9 cellular contexts compared by ENCODE assay signal in genomic region chr9:137027369-137028012, GRCh38. TPM values are rescaled to one million over a fixed set of nuclear protein-coding genes. Genes with fewer than 3 reads are reported as not detected.
DNase-seq lines count a peak whose midpoint lies in the region; ATAC-seq, FAIRE-seq and TF ChIP-seq lines count a peak whose summit lies in the region.
"Had no signal": no experiment of that assay in that cellular context is flagged by ENCODE, and none has a peak within 500 bp of the region (broad histone marks: within the 10 kb centered on the region; RNA-seq: fewer than 3 reads in every experiment).

No MANE protein-coding gene starts in this region.

- H3K9ac ChIP-seq in GM12878 (ENCODE audit: control insufficient read depth, insufficient read depth, low read length), result no peak overlapping the region

- CTCF ChIA-PET in A549 (lab: Yijun Ruan, JAX) (interaction anchor here (0.6 to 20.4 kb wide), 20 partner anchors 9 to 204 kb away, joined by 3 to 282 read pairs (median 4); partner anchors contain the start of genes C8G, ENTPD2, FBXW5 and LCN12), GM12878 (lab: Yijun Ruan, JAX) (interaction anchor here (1.5 to 2.9 kb wide), 3 partner anchors 8 to 185 kb away, joined by 4 to 19 read pairs (median 16); partner anchors contain the start of gene AJM1)

- H3K4me1 Mint-ChIP-seq in HFFc6 (ENCODE audit: low read depth), result 0 out of 2 replicates have a peak, but pooled peaks cover 5% of the 10 kb centered on the region

- H3K27ac ChIP-seq in A549 (peak overlapping the region; percentile 82 to 92), GM12878 (ENCODE audit: control insufficient read depth, insufficient read depth) (no peak overlapping the region), lower lobe of right lung (peak overlapping the region; percentile 64), upper lobe of left lung (peak overlapping the region in 3 of 4 donors; percentile 41 to 66 (median 50))

- no TSS peak for BruUV-seq in GM12878 (replicated peaks; lab: Mats Ljungman, UMichigan)

- H3K9me3 ChIP-seq in A549 (no peaks in the 10 kb centered on the region), GM12878 (replicated peaks; ENCODE audit: control insufficient read depth, insufficient read depth, low read length) (no peaks in the 10 kb centered on the region), lower lobe of right lung (no peaks in the 10 kb centered on the region), upper lobe of left lung (no peaks in the 10 kb centered on the region)

- H3K4me3 ChIP-seq in A549, result peak overlapping the region; percentile 74
- no peak overlapping the region for H3K4me3 ChIP-seq in GM12878
- peak overlapping the region; percentile 59 for H3K4me3 ChIP-seq in lower lobe of right lung
- peak overlapping the region; percentile 40 to 68 (median 54) for H3K4me3 ChIP-seq in upper lobe of left lung

- intact Hi-C loops in GM12878 (cut with micrococcal nuclease; ENCODE audit: unreplicated experiment), result no loop called here
- intact Hi-C loops in lower lobe of right lung (cut with DNase I), result no loop called here

- H3K79me2 ChIP-seq in GM12878 (ENCODE audit: control insufficient read depth, insufficient read depth, low read length), result no peaks in the 10 kb centered on the region

- H3K27me3 ChIP-seq in GM12878 (replicated peaks in 1 of 2; ENCODE audit: control insufficient read depth in 2 of 2, insufficient read depth in 2 of 2, low read length in 1 of 2), result peaks cover 0 to 2% of the 10 kb centered on the region in 2 experiments; a peak in 2 of 4 replicates
- no peaks in the 10 kb centered on the region for H3K27me3 ChIP-seq in lower lobe of right lung (ENCODE audit: low read depth)
- H3K27me3 ChIP-seq in upper lobe of left lung, result no peaks in the 10 kb centered on the region

- POLR2A ChIA-PET in A549 (lab: Yijun Ruan, JAX) (no interaction called here), GM12878 (lab: Charles Lee) (interaction anchor here (1.4 kb wide), 1 partner anchor 8 kb away, joined by 4 read pairs; no protein-coding TSS in a partner anchor)

- ATAC-seq in A549, result peak; percentile 2; a peak in 1 of 6 replicates
- no peak for ATAC-seq in GM12878
- no peak for ATAC-seq in lower lobe of right lung
- no peak for ATAC-seq in upper lobe of left lung (ENCODE audit: low FRiP score in 2 of 2)
- ATAC-seq in GM19351 (IDR thresholded peaks at IDR 0.05; ENCODE audit: unreplicated experiment), result no peak

- H3K4me1 ChIP-seq in A549 (peaks cover 30% of the 10 kb centered on the region), GM12878 (ENCODE audit: control insufficient read depth, insufficient read depth, low read length) (peaks cover 34% of the 10 kb centered on the region), lower lobe of right lung (peaks cover 59% of the 10 kb centered on the region), upper lobe of left lung (peaks cover 30 to 61% (median 45%) of the 10 kb centered on the region in 4 donors)

- 11% methylated on average over 20 of the region's 53 CpGs for WGBS in A549 (ENCODE audit: missing lambda C conversion rate)
- WGBS in GM12878 (ENCODE audit: insufficient coverage, insufficient replicate concordance, low lambda C conversion rate, missing lambda C conversion rate), result 31% methylated on average over 21 of the region's 53 CpGs
- WGBS in upper lobe of left lung, 2 donors, result 38% methylated on average over 7 to 9 of the region's 53 CpGs

- TF ChIP-seq EP300 in A549 (IDR thresholded peaks at IDR 0.05) (no peak), GM12878 (IDR thresholded peaks at IDR 0.05; ENCODE audit: borderline replicate concordance in 1 of 2, control insufficient read depth in 1 of 2, low read depth in 2 of 2, low read length in 2 of 2) (no peak), upper lobe of left lung (IDR thresholded peaks at IDR 0.05) (no peak)

- H3K4me2 ChIP-seq in A549, result peak overlapping the region; percentile 100
- peak overlapping the region; percentile 50 for H3K4me2 ChIP-seq in GM12878 (ENCODE audit: control insufficient read depth, insufficient read depth)

- in situ Hi-C loops in GM12878 (cut with MboI), result no loop called here

- TF ChIP-seq CTCF in A549 (IDR thresholded peaks at IDR 0.05) (no peak), HFFc6 (IDR thresholded peaks at IDR 0.05) (no peak), GM12878 (IDR thresholded peaks at IDR 0.05 in 2 of 3, conservative IDR thresholded peaks at IDR 0.05 in 1 of 3; ENCODE audit: control insufficient read depth in 2 of 3, extremely low read depth in 1 of 3, insufficient read depth in 1 of 3, low read depth in 3 of 3, low read length in 3 of 3) (no peak), lower lobe of right lung (IDR thresholded peaks at IDR 0.05) (no peak), upper lobe of left lung (IDR thresholded peaks at IDR 0.05) (no peak)

- H3K4me3 Mint-ChIP-seq in HFFc6, result peak overlapping the region; percentile 86

- SMC1A ChIA-PET in GM12878 (lab: Charles Lee; ENCODE audit: uncharacterized antibody, unreplicated experiment), result interaction anchor here (1.8 kb wide), 1 partner anchor 79 kb away, joined by 6 read pairs; no protein-coding TSS in a partner anchor

- no peak for TF ChIP-seq POLR2A in A549 (IDR thresholded peaks at IDR 0.05; ENCODE audit: low read length)
- no peak for TF ChIP-seq POLR2A in GM12878 (IDR thresholded peaks at IDR 0.05; ENCODE audit: low read depth, low read length)
- TF ChIP-seq POLR2A in upper lobe of left lung (IDR thresholded peaks at IDR 0.05), result no peak

- H4K20me1 ChIP-seq in GM12878 (ENCODE audit: control insufficient read depth, insufficient read depth), result no peaks in the 10 kb centered on the region

- no peak overlapping the region for H3K27ac Mint-ChIP-seq in HFFc6

- H3K27me3 Mint-ChIP-seq in HFFc6 (ENCODE audit: insufficient read depth), result no peaks in the 10 kb centered on the region

- H3K9me3 Mint-ChIP-seq in HFFc6, result no peaks in the 10 kb centered on the region

- H3K36me3 Mint-ChIP-seq in HFFc6 (ENCODE audit: low read depth), result no peaks in the 10 kb centered on the region

- H2AFZ ChIP-seq in GM12878 (ENCODE audit: control insufficient read depth, low read depth, low read length), result no peak overlapping the region

- TF ChIP-seq RAD21 in A549 (conservative IDR thresholded peaks at IDR 0.05 in 1 of 2, IDR thresholded peaks at IDR 0.05 in 1 of 2) (no peak), GM12878 (IDR thresholded peaks at IDR 0.05; ENCODE audit: insufficient read depth, low read depth, low read length) (no peak)

- no peak for FAIRE-seq in A549 (lab: Jason Lieb, UNC)
- no peak for FAIRE-seq in GM12878 (lab: Jason Lieb, UNC)

- RAD21 ChIA-PET in GM12878 (lab: Charles Lee; ENCODE audit: unreplicated experiment), result interaction anchor here (0.9 to 1.0 kb wide), 2 partner anchors 80 to 161 kb away, joined by 3 read pairs; partner anchors contain the start of genes ANAPC2 and SSNA1

- H3K36me3 ChIP-seq in GM12878 (ENCODE audit: control insufficient read depth in 2 of 2, insufficient read depth in 2 of 2, low read length in 1 of 2) (no peaks in the 10 kb centered on the region), lower lobe of right lung (no peaks in the 10 kb centered on the region), upper lobe of left lung (no peaks in the 10 kb centered on the region)

- no peak for DNase-seq in A549 (ENCODE audit: low read depth in 1 of 2, low spot score in 1 of 2)
- DNase-seq in HFFc6, result no peak
- DNase-seq in GM12878 (ENCODE audit: low read depth, low spot score), result no peak
- no peak for DNase-seq in lower lobe of right lung
- peak in 1 of 2 donors; percentile 87 for DNase-seq in upper lobe of left lung
- no peak for DNase-seq in NCI-H1436 (lab: John Stamatoyannopoulos, UW)
- no peak for DNase-seq in activated effector memory CD4-positive, alpha-beta T cell treated with Interleukin-2 at 50 U/mL for 16 hours

RNA-seq across cellular contexts. Expression of gene ABCA2, which starts 0.5 kb away (rescaled TPM):
- polyA plus RNA-seq in A549 (2011; rRNA removed), result 8.3 and 10.1 TPM in 2 replicates
- polyA plus RNA-seq in A549 (2012; cell fraction: cytosol; rRNA removed), result 28.8 and 41.7 TPM in 2 replicates
- polyA plus RNA-seq in A549 (2012; cell fraction: nucleus; rRNA removed), result 187 and 285 TPM in 2 replicates
- polyA plus RNA-seq in A549 (2017; fragmentation: RNase III; extraction: RNeasy Plus Mini Kit Qiagen cat#74134 plus additional on column Dnase treatment), result 23.0 to 25.6 TPM (median 24.7 TPM) in 3 replicates
- polyA minus RNA-seq in A549 (2011; rRNA and poly(A)+ RNA removed), result 10.9 and 21.1 TPM in 2 replicates
- 10 to 100 TPM; 18.3 to 36.3 (median 23.6) TPM for total RNA-seq in HFFc6 (2021; fragmentation: NEBNext Ultra II Directional; extraction: Animal tissue kit (Norgen Biotek cat#: 25700))
- total RNA-seq in GM12878 (2013; cell fraction: nucleolus; rRNA removed), result 6.5 and 6.7 TPM in 2 replicates
- total RNA-seq in GM12878 (2014; rRNA removed), result 0.93 and 1.2 TPM in 2 replicates
- total RNA-seq in GM12878 (2014; rRNA removed; fragmentation: Illumina TruSeq; extraction: Trizol), result 0.13 and 0.46 TPM in 2 replicates
- 1.8 and 2.6 TPM in 2 replicates for total RNA-seq in GM12878 (2021)
- polyA plus RNA-seq in GM12878 (2011; ENCODE audit: low read depth), result 1.1 TPM
- 1.2 and 2.3 TPM in 2 replicates for polyA plus RNA-seq in GM12878 (2011; rRNA removed)
- 3.5 and 5.1 TPM in 2 replicates for polyA plus RNA-seq in GM12878 (2011; cell fraction: cytosol; rRNA removed)
- 59.2 and 70.7 TPM in 2 replicates for polyA plus RNA-seq in GM12878 (2011; cell fraction: nucleus; rRNA removed)
- polyA plus RNA-seq in GM12878 (2012), result 2.2 and 2.7 TPM in 2 replicates
- polyA plus RNA-seq in GM12878 (2014; fragmentation: Illumina TruSeq; extraction: Trizol), result 0.08 and 0.34 TPM in 2 replicates
- not detected for polyA plus RNA-seq in GM12878 (2014; fragmentation: Nextera tagmentation; extraction: Ambion mirVana)
- 1.1 and 2.7 TPM in 2 replicates for polyA plus RNA-seq in GM12878 (2014; rRNA removed)
- under 1 TPM; 0.25 to 0.35 TPM for polyA plus RNA-seq in GM12878 (2016; fragmentation: Nextera tagmentation; extraction: Ambion mirVana)
- polyA minus RNA-seq in GM12878 (2011; rRNA and poly(A)+ RNA removed), result 2.4 and 4.2 TPM in 2 replicates
- 2.7 and 3.4 TPM in 2 replicates for polyA minus RNA-seq in GM12878 (2011; cell fraction: cytosol; rRNA and poly(A)+ RNA removed)
- 6.6 and 12.3 TPM in 2 replicates for polyA minus RNA-seq in GM12878 (2011; cell fraction: nucleus; rRNA and poly(A)+ RNA removed)
- total RNA-seq in lower lobe of right lung, result 45.0 TPM
- 10 to 100 TPM; 14.7 to 49.2 (median 29.6) TPM for total RNA-seq in upper lobe of left lung

RNA-seq across cellular contexts. Expression of gene FUT7, which starts 4.4 kb away (rescaled TPM):
- polyA plus RNA-seq in A549 (2011; rRNA removed), result not detected in 2 replicates
- 0.01 TPM in 1 of 2 replicates, not detected in the other for polyA plus RNA-seq in A549 (2012; cell fraction: cytosol; rRNA removed)
- 0.06 and 0.07 TPM in 2 replicates for polyA plus RNA-seq in A549 (2012; cell fraction: nucleus; rRNA removed)
- polyA plus RNA-seq in A549 (2017; fragmentation: RNase III; extraction: RNeasy Plus Mini Kit Qiagen cat#74134 plus additional on column Dnase treatment), result 0.07 TPM in 1 of 3 replicates, not detected in the others
- polyA minus RNA-seq in A549 (2011; rRNA and poly(A)+ RNA removed), result not detected in 2 replicates
- not detected for total RNA-seq in HFFc6 (2021; fragmentation: NEBNext Ultra II Directional; extraction: Animal tissue kit (Norgen Biotek cat#: 25700))
- total RNA-seq in GM12878 (2013; cell fraction: nucleolus; rRNA removed), result not detected in 2 replicates
- total RNA-seq in GM12878 (2014; rRNA removed), result 0.16 and 0.17 TPM in 2 replicates
- 0.04 and 0.05 TPM in 2 replicates for total RNA-seq in GM12878 (2014; rRNA removed; fragmentation: Illumina TruSeq; extraction: Trizol)
- 0.13 and 0.16 TPM in 2 replicates for total RNA-seq in GM12878 (2021)
- not detected for polyA plus RNA-seq in GM12878 (2011; ENCODE audit: low read depth)
- polyA plus RNA-seq in GM12878 (2011; rRNA removed), result 0.12 and 0.23 TPM in 2 replicates
- 0.45 and 0.55 TPM in 2 replicates for polyA plus RNA-seq in GM12878 (2011; cell fraction: cytosol; rRNA removed)
- polyA plus RNA-seq in GM12878 (2011; cell fraction: nucleus; rRNA removed), result 0.34 and 0.36 TPM in 2 replicates
- not detected in 2 replicates for polyA plus RNA-seq in GM12878 (2012)
- 0.04 TPM in 1 of 2 replicates, not detected in the other for polyA plus RNA-seq in GM12878 (2014; fragmentation: Illumina TruSeq; extraction: Trizol)
- polyA plus RNA-seq in GM12878 (2014; fragmentation: Nextera tagmentation; extraction: Ambion mirVana), result not detected
- 0.25 and 0.29 TPM in 2 replicates for polyA plus RNA-seq in GM12878 (2014; rRNA removed)
- polyA plus RNA-seq in GM12878 (2016; fragmentation: Nextera tagmentation; extraction: Ambion mirVana), result under 1 TPM; 0.32 to 0.62 TPM
- not detected in 2 replicates for polyA minus RNA-seq in GM12878 (2011; rRNA and poly(A)+ RNA removed)
- 0.40 TPM in 1 of 2 replicates, not detected in the other for polyA minus RNA-seq in GM12878 (2011; cell fraction: cytosol; rRNA and poly(A)+ RNA removed)
- 0.29 TPM in 1 of 2 replicates, not detected in the other for polyA minus RNA-seq in GM12878 (2011; cell fraction: nucleus; rRNA and poly(A)+ RNA removed)
- total RNA-seq in lower lobe of right lung, result 1.1 TPM
- 1 to 10 TPM in 4 of 6 donors, under 1 TPM in 1, not detected in 1; 0.94 to 2.3 (median 2.0) TPM for total RNA-seq in upper lobe of left lung
- total RNA-seq: glomerular endothelial cell had no signal

RNA-seq across cellular contexts. Expression of gene NPDC1, which starts 18.5 kb away (rescaled TPM):
- 12.7 and 13.0 TPM in 2 replicates for polyA plus RNA-seq in A549 (2011; rRNA removed)
- polyA plus RNA-seq in A549 (2012; cell fraction: cytosol; rRNA removed), result 36.2 and 51.1 TPM in 2 replicates
- polyA plus RNA-seq in A549 (2012; cell fraction: nucleus; rRNA removed), result 239 and 327 TPM in 2 replicates
- 33.2 to 40.6 TPM (median 40.2 TPM) in 3 replicates for polyA plus RNA-seq in A549 (2017; fragmentation: RNase III; extraction: RNeasy Plus Mini Kit Qiagen cat#74134 plus additional on column Dnase treatment)
- 4.0 and 4.8 TPM in 2 replicates for polyA minus RNA-seq in A549 (2011; rRNA and poly(A)+ RNA removed)
- total RNA-seq in HFFc6 (2021; fragmentation: NEBNext Ultra II Directional; extraction: Animal tissue kit (Norgen Biotek cat#: 25700)), result 100 to 1,000 TPM; 112 to 197 (median 119) TPM
- 0.49 and 0.92 TPM in 2 replicates for total RNA-seq in GM12878 (2013; cell fraction: nucleolus; rRNA removed)
- 0.11 and 1.2 TPM in 2 replicates for total RNA-seq in GM12878 (2014; rRNA removed)
- total RNA-seq in GM12878 (2014; rRNA removed; fragmentation: Illumina TruSeq; extraction: Trizol), result 0.13 TPM in 1 of 2 replicates, not detected in the other
- 0.64 and 1.5 TPM in 2 replicates for total RNA-seq in GM12878 (2021)
- not detected for polyA plus RNA-seq in GM12878 (2011; ENCODE audit: low read depth)
- 0.14 and 0.19 TPM in 2 replicates for polyA plus RNA-seq in GM12878 (2011; rRNA removed)
- polyA plus RNA-seq in GM12878 (2011; cell fraction: cytosol; rRNA removed), result 0.06 and 0.10 TPM in 2 replicates
- polyA plus RNA-seq in GM12878 (2011; cell fraction: nucleus; rRNA removed), result 1.9 TPM in 2 replicates
- polyA plus RNA-seq in GM12878 (2012), result 0.72 and 1.2 TPM in 2 replicates
- 0.04 TPM in 1 of 2 replicates, not detected in the other for polyA plus RNA-seq in GM12878 (2014; fragmentation: Illumina TruSeq; extraction: Trizol)
- polyA plus RNA-seq in GM12878 (2014; fragmentation: Nextera tagmentation; extraction: Ambion mirVana), result not detected
- 0.42 and 0.58 TPM in 2 replicates for polyA plus RNA-seq in GM12878 (2014; rRNA removed)
- 1 to 10 TPM; 1.1 to 1.7 TPM for polyA plus RNA-seq in GM12878 (2016; fragmentation: Nextera tagmentation; extraction: Ambion mirVana)
- polyA minus RNA-seq in GM12878 (2011; rRNA and poly(A)+ RNA removed), result not detected in 2 replicates
- polyA minus RNA-seq in GM12878 (2011; cell fraction: cytosol; rRNA and poly(A)+ RNA removed), result 1.5 and 2.7 TPM in 2 replicates
- polyA minus RNA-seq in GM12878 (2011; cell fraction: nucleus; rRNA and poly(A)+ RNA removed), result 0.38 TPM in 1 of 2 replicates, not detected in the other
- 124 TPM for total RNA-seq in lower lobe of right lung
- 100 to 1,000 TPM in 2 of 6 donors, 10 to 100 TPM in 4; 26.7 to 199 (median 73.2) TPM for total RNA-seq in upper lobe of left lung

RNA-seq across cellular contexts. Expression of gene ENTPD2, which starts 26.4 kb away (rescaled TPM):
- polyA plus RNA-seq in A549 (2011; rRNA removed), result 0.75 and 2.3 TPM in 2 replicates
- polyA plus RNA-seq in A549 (2012; cell fraction: cytosol; rRNA removed), result 0.65 and 0.83 TPM in 2 replicates
- polyA plus RNA-seq in A549 (2012; cell fraction: nucleus; rRNA removed), result 2.2 and 3.4 TPM in 2 replicates
- 0.71 to 1.2 TPM (median 1.1 TPM) in 3 replicates for polyA plus RNA-seq in A549 (2017; fragmentation: RNase III; extraction: RNeasy Plus Mini Kit Qiagen cat#74134 plus additional on column Dnase treatment)
- polyA minus RNA-seq in A549 (2011; rRNA and poly(A)+ RNA removed), result 1.4 and 1.9 TPM in 2 replicates
- under 1 TPM in 3 of 6 experiments, not detected in 3; 0.12 to 0.28 (median 0.16) TPM for total RNA-seq in HFFc6 (2021; fragmentation: NEBNext Ultra II Directional; extraction: Animal tissue kit (Norgen Biotek cat#: 25700))
- 2.4 and 2.8 TPM in 2 replicates for total RNA-seq in GM12878 (2013; cell fraction: nucleolus; rRNA removed)
- 0.05 and 0.40 TPM in 2 replicates for total RNA-seq in GM12878 (2014; rRNA removed)
- not detected in 2 replicates for total RNA-seq in GM12878 (2014; rRNA removed; fragmentation: Illumina TruSeq; extraction: Trizol)
- 1.4 and 2.0 TPM in 2 replicates for total RNA-seq in GM12878 (2021)
- 0.47 TPM for polyA plus RNA-seq in GM12878 (2011; ENCODE audit: low read depth)
- 0.19 TPM in 1 of 2 replicates, not detected in the other for polyA plus RNA-seq in GM12878 (2011; rRNA removed)
- 0.22 and 0.43 TPM in 2 replicates for polyA plus RNA-seq in GM12878 (2011; cell fraction: cytosol; rRNA removed)
- 2.8 and 3.3 TPM in 2 replicates for polyA plus RNA-seq in GM12878 (2011; cell fraction: nucleus; rRNA removed)
- 1.8 and 4.3 TPM in 2 replicates for polyA plus RNA-seq in GM12878 (2012)
- polyA plus RNA-seq in GM12878 (2014; fragmentation: Illumina TruSeq; extraction: Trizol), result 0.18 TPM in 1 of 2 replicates, not detected in the other
- polyA plus RNA-seq in GM12878 (2014; fragmentation: Nextera tagmentation; extraction: Ambion mirVana), result under 1 TPM in 1 of 2 experiments, not detected in 1; 0.15 TPM
- 0.91 and 1.2 TPM in 2 replicates for polyA plus RNA-seq in GM12878 (2014; rRNA removed)
- 1 to 10 TPM; 1.5 to 1.8 TPM for polyA plus RNA-seq in GM12878 (2016; fragmentation: Nextera tagmentation; extraction: Ambion mirVana)
- not detected in 2 replicates for polyA minus RNA-seq in GM12878 (2011; rRNA and poly(A)+ RNA removed)
- not detected in 2 replicates for polyA minus RNA-seq in GM12878 (2011; cell fraction: cytosol; rRNA and poly(A)+ RNA removed)
- polyA minus RNA-seq in GM12878 (2011; cell fraction: nucleus; rRNA and poly(A)+ RNA removed), result 0.36 TPM in 1 of 2 replicates, not detected in the other
- total RNA-seq in lower lobe of right lung, result 0.62 TPM
- under 1 TPM in 4 of 6 donors, not detected in 2; 0.34 to 0.98 (median 0.55) TPM for total RNA-seq in upper lobe of left lung
- total RNA-seq: glomerular endothelial cell had no signal

RNA-seq across cellular contexts. Expression of gene CLIC3, which starts 31.1 kb away (rescaled TPM):
- polyA plus RNA-seq in A549 (2011; rRNA removed) (0.33 and 0.61 TPM in 2 replicates), A549 (2017; fragmentation: RNase III; extraction: RNeasy Plus Mini Kit Qiagen cat#74134 plus additional on column Dnase treatment) (5.1 to 6.6 TPM (median 6.4 TPM) in 3 replicates), GM12878 (2011; rRNA removed) (not detected in 2 replicates), GM12878 (2014; fragmentation: Illumina TruSeq; extraction: Trizol) (not detected in 2 replicates), GM12878 (2014; fragmentation: Nextera tagmentation; extraction: Ambion mirVana) (not detected), GM12878 (2014; rRNA removed) (0.25 TPM in 1 of 2 replicates, not detected in the other), GM12878 (2016; fragmentation: Nextera tagmentation; extraction: Ambion mirVana) (under 1 TPM in 1 of 2 experiments, not detected in 1; 0.31 TPM)
- polyA plus RNA-seq in A549 (2012; cell fraction: cytosol; rRNA removed), result 5.9 and 10.1 TPM in 2 replicates
- 7.5 and 11.7 TPM in 2 replicates for polyA plus RNA-seq in A549 (2012; cell fraction: nucleus; rRNA removed)
- polyA minus RNA-seq in A549 (2011; rRNA and poly(A)+ RNA removed), result not detected in 2 replicates
- 10 to 100 TPM in 2 of 6 experiments, 1 to 10 TPM in 4; 2.7 to 14.6 (median 4.0) TPM for total RNA-seq in HFFc6 (2021; fragmentation: NEBNext Ultra II Directional; extraction: Animal tissue kit (Norgen Biotek cat#: 25700))
- total RNA-seq in GM12878 (2013; cell fraction: nucleolus; rRNA removed), result not detected in 2 replicates
- total RNA-seq in GM12878 (2014; rRNA removed) (not detected in 2 replicates), GM12878 (2014; rRNA removed; fragmentation: Illumina TruSeq; extraction: Trizol) (not detected in 2 replicates), GM12878 (2021) (not detected in 2 replicates), lower lobe of right lung (49.3 TPM), upper lobe of left lung (100 to 1,000 TPM in 2 of 6 donors, 10 to 100 TPM in 4; 41.9 to 132 (median 85.2) TPM)
- polyA plus RNA-seq in GM12878 (2011; ENCODE audit: low read depth), result not detected
- polyA plus RNA-seq in GM12878 (2011; cell fraction: cytosol; rRNA removed), result not detected in 2 replicates
- not detected in 2 replicates for polyA plus RNA-seq in GM12878 (2011; cell fraction: nucleus; rRNA removed)
- 0.18 TPM in 1 of 2 replicates, not detected in the other for polyA plus RNA-seq in GM12878 (2012)
- polyA minus RNA-seq in GM12878 (2011; rRNA and poly(A)+ RNA removed), result not detected in 2 replicates
- polyA minus RNA-seq in GM12878 (2011; cell fraction: cytosol; rRNA and poly(A)+ RNA removed), result 0.94 and 1.6 TPM in 2 replicates
- not detected in 2 replicates for polyA minus RNA-seq in GM12878 (2011; cell fraction: nucleus; rRNA and poly(A)+ RNA removed)

Comparison
In these comparisons a context has a peak if more than half of its experiments do, and no peak if none do; other contexts are left out.
1. ATAC-seq: peak in A549 (2 of 2); none in GM12878 (single experiment), lower lobe of right lung (0 of 2), upper lobe of left lung (0 of 2) and GM19351 (single experiment).
2. RNA of gene NPDC1, which starts 18.5 kb away (total RNA-seq): 124 TPM in lower lobe of right lung (single experiment), 112 to 197 TPM in HFFc6 and 26.7 to 199 TPM in upper lobe of left lung; 0.11 to 1.5 TPM in GM12878; every median in the first group is over 10 times any median in the second.